ENCODE assay signal across 10 cellular contexts in genomic region chr17:78114831-78115723, GRCh38. TPM values are rescaled to one million over a fixed set of nuclear protein-coding genes. Genes with fewer than 3 reads are reported as not detected.
DNase-seq lines count a peak whose midpoint lies in the region; ATAC-seq and TF ChIP-seq lines count a peak whose summit lies in the region.
"Had no signal": no experiment of that assay in that cellular context is flagged by ENCODE, and none has a peak within 500 bp of the region (broad histone marks: within the 10 kb centered on the region; RNA-seq: fewer than 3 reads in every experiment).

No MANE protein-coding gene starts in this region.

- no peak overlapping the region for H3K23ac ChIP-seq in neuronal stem cell (ENCODE audit: low read depth, low read length, poor library complexity)

- peak overlapping the region; percentile 44 for H3K9ac ChIP-seq in neuronal stem cell (ENCODE audit: low read depth, low read length, poor library complexity)

- peaks cover 76% of the 10 kb centered on the region for H3K36me3 Mint-ChIP-seq in central memory CD8-positive, alpha-beta T cell (ENCODE audit: insufficient read depth)

- no peak for ATAC-seq in central memory CD8-positive, alpha-beta T cell (replicated peaks; ENCODE audit: extremely low read depth, poor library complexity, severe bottlenecking)
- no peak for ATAC-seq in body of pancreas
- ATAC-seq in HG03457 (IDR thresholded peaks at IDR 0.05; ENCODE audit: unreplicated experiment) = no peak

- no peak overlapping the region for H2AFZ ChIP-seq in neuronal stem cell (ENCODE audit: low read length)

- H3K27me3 ChIP-seq in neuronal stem cell (ENCODE audit: control insufficient read depth in 3 of 3, insufficient read depth in 3 of 3, low read depth in 1 of 3, low read length in 3 of 3) (no peaks in the 10 kb centered on the region), body of pancreas (no peaks in the 10 kb centered on the region)

- intact Hi-C loops in body of pancreas (cut with DNase I) = loop anchor here (5.0 to 10.0 kb wide), 3 partner anchors 50 to 310 kb away; partner anchors contain the start of gene SYNGR2

- TF ChIP-seq POLR2A in body of pancreas (IDR thresholded peaks at IDR 0.05) = no peak

- peaks cover 2% of the 10 kb centered on the region for H3K79me1 ChIP-seq in neuronal stem cell (ENCODE audit: low read depth, low read length)

- no peak overlapping the region for H3K18ac ChIP-seq in neuronal stem cell (ENCODE audit: low read length)

- H3K14ac ChIP-seq in neuronal stem cell (ENCODE audit: low read length) = no peak overlapping the region

- H2BK120ac ChIP-seq in neuronal stem cell (ENCODE audit: low read depth, low read length) = peak overlapping the region; percentile 81

- no peak overlapping the region for H3K4me2 ChIP-seq in neuronal stem cell (ENCODE audit: insufficient read depth, low read length, poor library complexity, severe bottlenecking)

- H3K4me1 ChIP-seq in neuronal stem cell (ENCODE audit: control insufficient read depth in 2 of 2, insufficient read depth in 1 of 2, low read depth in 1 of 2, low read length in 2 of 2) (no peaks in the 10 kb centered on the region), body of pancreas (peaks cover 20% of the 10 kb centered on the region)

- H2BK12ac ChIP-seq in neuronal stem cell (ENCODE audit: low read length) = no peak overlapping the region

- H3K4me3 ChIP-seq in neuronal stem cell (ENCODE audit: low read length in 2 of 2) = no peak overlapping the region
- H3K4me3 ChIP-seq in body of pancreas = no peak overlapping the region

- peaks cover 42% of the 10 kb centered on the region for H3K4me1 Mint-ChIP-seq in central memory CD8-positive, alpha-beta T cell

- no peak overlapping the region for H2BK5ac ChIP-seq in neuronal stem cell (ENCODE audit: low read length)

- H3K27ac ChIP-seq in neuronal stem cell (replicated peaks; ENCODE audit: low read length) = no peak overlapping the region
- no peak overlapping the region for H3K27ac ChIP-seq in body of pancreas

- peak overlapping the region; percentile 90 for H3K27ac Mint-ChIP-seq in central memory CD8-positive, alpha-beta T cell (ENCODE audit: low read depth)
- H3K27ac Mint-ChIP-seq: progenitor cell of endocrine pancreas had no signal

- no peaks in the 10 kb centered on the region for H3K9me3 Mint-ChIP-seq in central memory CD8-positive, alpha-beta T cell

- WGBS in neuronal stem cell (ENCODE audit: extremely low coverage in 2 of 2, insufficient read length in 2 of 2, insufficient replicate concordance in 1 of 2), 2 donors = no CpG with 5 or more reads among the region's 28 CpGs
- WGBS in body of pancreas, 2 donors = 63 to 74% methylated on average over 14 to 23 of the region's 28 CpGs

- H3K36me3 ChIP-seq in neuronal stem cell (replicated peaks in 1 of 2; ENCODE audit: control insufficient read depth in 2 of 2, insufficient read depth in 2 of 2, low read length in 2 of 2) (peaks cover 0 to 2% of the 10 kb centered on the region in 2 donors), body of pancreas (replicated peaks in 1 of 2; ENCODE audit: insufficient read depth in 1 of 2, low read depth in 2 of 2) (peaks cover 0 to 2% of the 10 kb centered on the region in 2 donors)

- H3K4ac ChIP-seq in neuronal stem cell (ENCODE audit: low read length) = no peak overlapping the region

- no peak for TF ChIP-seq CTCF in GM20000 (IDR thresholded peaks at IDR 0.05; ENCODE audit: extremely low read depth, missing control alignments)
- no peak for TF ChIP-seq CTCF in body of pancreas (IDR thresholded peaks at IDR 0.05)

- no peak overlapping the region for H2AK5ac ChIP-seq in neuronal stem cell (ENCODE audit: low read depth, low read length)

- no peaks in the 10 kb centered on the region for H3K27me3 Mint-ChIP-seq in central memory CD8-positive, alpha-beta T cell
- H3K27me3 Mint-ChIP-seq: progenitor cell of endocrine pancreas had no signal

- peak; percentile 24 for DNase-seq in GM20000 (ENCODE audit: low spot score)
- no peak for DNase-seq in central memory CD8-positive, alpha-beta T cell (ENCODE audit: low spot score in 2 of 2)
- DNase-seq in neuronal stem cell (ENCODE audit: low spot score) = no peak
- DNase-seq in body of pancreas = no peak
- no peak for DNase-seq in activated effector memory CD4-positive, alpha-beta T cell treated with anti-CD3 and anti-CD28 coated beads, Interleukin-2, amount 50 U/mL, for 16 hours
- DNase-seq: activated CD4-positive, CD25-positive, alpha-beta regulatory T cell; NCI-H2107 had no signal

- no peak overlapping the region for H2BK15ac ChIP-seq in neuronal stem cell (ENCODE audit: low read length)

- H3K9me3 ChIP-seq in neuronal stem cell (replicated peaks in 1 of 2; ENCODE audit: control insufficient read depth in 2 of 2, insufficient read depth in 1 of 2, low read depth in 1 of 2, low read length in 2 of 2) (no peaks in the 10 kb centered on the region), body of pancreas (no peaks in the 10 kb centered on the region)

- H4K91ac ChIP-seq in neuronal stem cell (ENCODE audit: low read depth, low read length, poor library complexity) = no peak overlapping the region

- H4K8ac ChIP-seq in neuronal stem cell (ENCODE audit: low read depth, low read length) = no peak overlapping the region

- peak overlapping the region; percentile 52 for H3K4me3 Mint-ChIP-seq in central memory CD8-positive, alpha-beta T cell

RNA-seq across cellular contexts. Expression of gene TMC6, which starts 13.5 kb away (rescaled TPM):
- polyA plus RNA-seq in neuronal stem cell (2013, experiment 1 of 2) = 18.0 TPM
- polyA plus RNA-seq in neuronal stem cell (2013, experiment 2 of 2) = 18.2 TPM
- 10 to 100 TPM; 21.0 to 32.3 TPM for total RNA-seq in body of pancreas

RNA-seq across cellular contexts. Expression of gene TMC8, which starts 15.5 kb away (rescaled TPM):
- 0.08 TPM for polyA plus RNA-seq in neuronal stem cell (2013, experiment 1 of 2)
- polyA plus RNA-seq in neuronal stem cell (2013, experiment 2 of 2) = 0.08 TPM
- total RNA-seq in body of pancreas = 1 to 10 TPM; 1.6 to 3.3 TPM

RNA-seq across cellular contexts. Expression of gene C17orf99, which starts 31.1 kb away (rescaled TPM):
- polyA plus RNA-seq in neuronal stem cell (2013, experiment 1 of 2) = not detected
- polyA plus RNA-seq in neuronal stem cell (2013, experiment 2 of 2) = not detected
- not detected for total RNA-seq in body of pancreas
- total RNA-seq: aorta, progenitor cell of endocrine pancreas had no signal

RNA-seq across cellular contexts. Expression of gene SYNGR2, which starts 53.3 kb away (rescaled TPM):
- polyA plus RNA-seq in neuronal stem cell (2013, experiment 1 of 2) = 16.6 TPM
- polyA plus RNA-seq in neuronal stem cell (2013, experiment 2 of 2) = 16.6 TPM
- 10 to 100 TPM; 68.6 to 86.4 TPM for total RNA-seq in body of pancreas
